Comparison of ENCODE assay signal across 1 cellular context in the genomic region with DNA sequence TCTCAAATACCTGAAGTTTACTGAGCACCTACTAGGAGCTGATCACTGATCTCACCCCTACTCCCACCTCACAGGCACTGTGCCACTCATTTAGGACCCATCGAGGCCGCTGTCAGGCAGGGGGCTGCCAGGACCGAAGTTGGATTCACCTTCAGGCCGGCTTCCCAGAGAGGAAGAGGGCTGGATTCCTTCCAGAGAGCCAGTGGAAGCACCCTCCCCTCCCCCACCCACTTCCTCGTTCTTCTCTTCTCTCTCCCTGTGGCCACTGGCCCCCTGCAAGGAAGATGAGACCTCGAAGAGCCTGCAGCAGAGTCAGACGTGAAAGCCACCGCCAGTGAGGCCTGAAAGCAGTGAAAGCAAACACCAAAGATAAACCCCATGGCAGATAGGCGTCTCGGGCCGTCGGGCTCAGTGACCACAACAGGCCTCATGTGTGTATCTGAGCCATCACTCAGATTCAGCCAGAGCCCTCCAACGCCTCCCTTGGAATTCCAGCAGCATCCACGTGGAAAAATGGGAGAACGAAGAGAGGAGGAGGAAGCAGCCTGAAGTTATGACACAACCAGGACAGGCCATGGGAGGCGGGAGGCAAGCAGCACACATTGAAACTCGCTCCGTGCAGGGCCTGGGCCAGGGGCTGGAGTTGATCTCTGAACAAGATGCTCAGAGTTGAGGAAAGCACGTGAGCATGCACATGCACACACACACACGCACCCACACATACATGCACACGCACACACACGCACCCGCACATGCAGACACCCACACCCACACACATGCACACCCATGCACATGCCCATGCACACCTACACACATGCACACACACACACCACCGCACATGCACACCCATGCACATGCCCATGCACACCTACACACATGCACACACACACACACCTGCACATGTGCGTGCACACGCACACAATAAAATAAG.
TF ChIP-seq lines count a peak whose summit lies in the region.

No MANE protein-coding gene starts in this region.

TF ChIP-seq in K562, 482 proteins besides CTCF, POLR2A, EP300 and RAD21 (continued from another document and continues in another):
- TF ChIP-seq CBX1 (IDR thresholded peaks at IDR 0.05; ENCODE audit: low read depth), result no peak
- TF ChIP-seq, protein P1, sequence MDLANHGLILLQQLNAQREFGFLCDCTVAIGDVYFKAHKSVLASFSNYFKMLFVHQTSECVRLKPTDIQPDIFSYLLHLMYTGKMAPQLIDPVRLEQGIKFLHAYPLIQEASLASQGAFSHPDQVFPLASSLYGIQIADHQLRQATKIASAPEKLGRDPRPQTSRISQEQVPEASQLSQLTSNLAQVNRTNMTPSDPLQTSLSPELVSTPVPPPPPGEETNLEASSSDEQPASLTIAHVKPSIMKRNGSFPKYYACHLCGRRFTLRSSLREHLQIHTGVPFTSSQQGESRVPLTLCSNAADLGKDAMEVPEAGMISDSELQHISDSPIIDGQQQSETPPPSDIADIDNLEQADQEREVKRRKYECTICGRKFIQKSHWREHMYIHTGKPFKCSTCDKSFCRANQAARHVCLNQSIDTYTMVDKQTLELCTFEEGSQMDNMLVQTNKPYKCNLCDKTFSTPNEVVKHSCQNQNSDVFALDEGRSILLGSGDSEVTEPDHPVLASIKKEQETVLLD (IDR thresholded peaks at IDR 0.05), result 0 out of 2 replicates have a peak, but pooled peaks have one; percentile 37
- TF ChIP-seq, protein P2, sequence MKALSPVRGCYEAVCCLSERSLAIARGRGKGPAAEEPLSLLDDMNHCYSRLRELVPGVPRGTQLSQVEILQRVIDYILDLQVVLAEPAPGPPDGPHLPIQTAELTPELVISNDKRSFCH (CRISPR knock-in tag; IDR thresholded peaks at IDR 0.05), result no peak
- TF ChIP-seq, protein P2 (tag; IDR thresholded peaks at IDR 0.05), result no peak
- peak; percentile 91 for TF ChIP-seq SPI1 (IDR thresholded peaks at IDR 0.05; ENCODE audit: borderline replicate concordance, low read depth, low read length)
- TF ChIP-seq ZNF76 (CRISPR knock-in tag; IDR thresholded peaks at IDR 0.05; ENCODE audit: borderline replicate concordance), result no peak
- TF ChIP-seq ZNF589 (CRISPR knock-in tag; IDR thresholded peaks at IDR 0.05; ENCODE audit: low read depth), result 0 out of 2 replicates have a peak, but pooled peaks have one; percentile 29
- TF ChIP-seq NFYB (IDR thresholded peaks at IDR 0.05; ENCODE audit: extremely low read depth, insufficient read length), result no peak
- TF ChIP-seq FOXM1 (IDR thresholded peaks at IDR 0.05; ENCODE audit: low read depth), result no peak
- TF ChIP-seq FOXM1 (CRISPR knock-in tag; IDR thresholded peaks at IDR 0.05; ENCODE audit: low read depth), result no peak
- TF ChIP-seq ATF7 (IDR thresholded peaks at IDR 0.05), result no peak
- no peak for TF ChIP-seq RCOR1 (IDR thresholded peaks at IDR 0.05; ENCODE audit: borderline replicate concordance in 1 of 2, low read depth in 2 of 2, low read length in 2 of 2)
- peak; percentile 54; the same call in 1 of the 2 replicates for TF ChIP-seq SMARCA5 (IDR thresholded peaks at IDR 0.05)
- TF ChIP-seq GABPA (tag; conservative IDR thresholded peaks at IDR 0.05; ENCODE audit: low read depth), result no peak
- TF ChIP-seq ZNF143 (CRISPR knock-in tag; IDR thresholded peaks at IDR 0.05), result peak; percentile 53; the same call in 1 of the 2 replicates
- TF ChIP-seq CBX2 (IDR thresholded peaks at IDR 0.05; ENCODE audit: insufficient read depth, low read length, poor library complexity, severe bottlenecking), result no peak
- no peak for TF ChIP-seq CREM (IDR thresholded peaks at IDR 0.05; ENCODE audit: low read depth)
- TF ChIP-seq SAFB2 (IDR thresholded peaks at IDR 0.05; ENCODE audit: borderline replicate concordance, low read depth, low read length, severe bottlenecking), result no peak
- 0 out of 2 replicates have a peak, but pooled peaks have one; percentile 13 for TF ChIP-seq ZNF57 (CRISPR knock-in tag; IDR thresholded peaks at IDR 0.05)
- no peak for TF ChIP-seq ESRRB (CRISPR knock-in tag; IDR thresholded peaks at IDR 0.05; ENCODE audit: borderline replicate concordance)
- TF ChIP-seq, protein P3, sequence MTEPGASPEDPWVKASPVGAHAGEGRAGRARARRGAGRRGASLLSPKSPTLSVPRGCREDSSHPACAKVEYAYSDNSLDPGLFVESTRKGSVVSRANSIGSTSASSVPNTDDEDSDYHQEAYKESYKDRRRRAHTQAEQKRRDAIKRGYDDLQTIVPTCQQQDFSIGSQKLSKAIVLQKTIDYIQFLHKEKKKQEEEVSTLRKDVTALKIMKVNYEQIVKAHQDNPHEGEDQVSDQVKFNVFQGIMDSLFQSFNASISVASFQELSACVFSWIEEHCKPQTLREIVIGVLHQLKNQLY (CRISPR knock-in tag; conservative IDR thresholded peaks at IDR 0.05), result no peak
- TF ChIP-seq, protein P4, sequence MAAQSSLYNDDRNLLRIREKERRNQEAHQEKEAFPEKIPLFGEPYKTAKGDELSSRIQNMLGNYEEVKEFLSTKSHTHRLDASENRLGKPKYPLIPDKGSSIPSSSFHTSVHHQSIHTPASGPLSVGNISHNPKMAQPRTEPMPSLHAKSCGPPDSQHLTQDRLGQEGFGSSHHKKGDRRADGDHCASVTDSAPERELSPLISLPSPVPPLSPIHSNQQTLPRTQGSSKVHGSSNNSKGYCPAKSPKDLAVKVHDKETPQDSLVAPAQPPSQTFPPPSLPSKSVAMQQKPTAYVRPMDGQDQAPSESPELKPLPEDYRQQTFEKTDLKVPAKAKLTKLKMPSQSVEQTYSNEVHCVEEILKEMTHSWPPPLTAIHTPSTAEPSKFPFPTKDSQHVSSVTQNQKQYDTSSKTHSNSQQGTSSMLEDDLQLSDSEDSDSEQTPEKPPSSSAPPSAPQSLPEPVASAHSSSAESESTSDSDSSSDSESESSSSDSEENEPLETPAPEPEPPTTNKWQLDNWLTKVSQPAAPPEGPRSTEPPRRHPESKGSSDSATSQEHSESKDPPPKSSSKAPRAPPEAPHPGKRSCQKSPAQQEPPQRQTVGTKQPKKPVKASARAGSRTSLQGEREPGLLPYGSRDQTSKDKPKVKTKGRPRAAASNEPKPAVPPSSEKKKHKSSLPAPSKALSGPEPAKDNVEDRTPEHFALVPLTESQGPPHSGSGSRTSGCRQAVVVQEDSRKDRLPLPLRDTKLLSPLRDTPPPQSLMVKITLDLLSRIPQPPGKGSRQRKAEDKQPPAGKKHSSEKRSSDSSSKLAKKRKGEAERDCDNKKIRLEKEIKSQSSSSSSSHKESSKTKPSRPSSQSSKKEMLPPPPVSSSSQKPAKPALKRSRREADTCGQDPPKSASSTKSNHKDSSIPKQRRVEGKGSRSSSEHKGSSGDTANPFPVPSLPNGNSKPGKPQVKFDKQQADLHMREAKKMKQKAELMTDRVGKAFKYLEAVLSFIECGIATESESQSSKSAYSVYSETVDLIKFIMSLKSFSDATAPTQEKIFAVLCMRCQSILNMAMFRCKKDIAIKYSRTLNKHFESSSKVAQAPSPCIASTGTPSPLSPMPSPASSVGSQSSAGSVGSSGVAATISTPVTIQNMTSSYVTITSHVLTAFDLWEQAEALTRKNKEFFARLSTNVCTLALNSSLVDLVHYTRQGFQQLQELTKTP (IDR thresholded peaks at IDR 0.05; ENCODE audit: low read depth in 1 of 2, partially characterized antibody in 2 of 2), result peak in 1 of 2 experiments; percentile 37
- TF ChIP-seq ZNF436 (CRISPR knock-in tag; IDR thresholded peaks at IDR 0.05), result no peak
- TF ChIP-seq, protein P5, sequence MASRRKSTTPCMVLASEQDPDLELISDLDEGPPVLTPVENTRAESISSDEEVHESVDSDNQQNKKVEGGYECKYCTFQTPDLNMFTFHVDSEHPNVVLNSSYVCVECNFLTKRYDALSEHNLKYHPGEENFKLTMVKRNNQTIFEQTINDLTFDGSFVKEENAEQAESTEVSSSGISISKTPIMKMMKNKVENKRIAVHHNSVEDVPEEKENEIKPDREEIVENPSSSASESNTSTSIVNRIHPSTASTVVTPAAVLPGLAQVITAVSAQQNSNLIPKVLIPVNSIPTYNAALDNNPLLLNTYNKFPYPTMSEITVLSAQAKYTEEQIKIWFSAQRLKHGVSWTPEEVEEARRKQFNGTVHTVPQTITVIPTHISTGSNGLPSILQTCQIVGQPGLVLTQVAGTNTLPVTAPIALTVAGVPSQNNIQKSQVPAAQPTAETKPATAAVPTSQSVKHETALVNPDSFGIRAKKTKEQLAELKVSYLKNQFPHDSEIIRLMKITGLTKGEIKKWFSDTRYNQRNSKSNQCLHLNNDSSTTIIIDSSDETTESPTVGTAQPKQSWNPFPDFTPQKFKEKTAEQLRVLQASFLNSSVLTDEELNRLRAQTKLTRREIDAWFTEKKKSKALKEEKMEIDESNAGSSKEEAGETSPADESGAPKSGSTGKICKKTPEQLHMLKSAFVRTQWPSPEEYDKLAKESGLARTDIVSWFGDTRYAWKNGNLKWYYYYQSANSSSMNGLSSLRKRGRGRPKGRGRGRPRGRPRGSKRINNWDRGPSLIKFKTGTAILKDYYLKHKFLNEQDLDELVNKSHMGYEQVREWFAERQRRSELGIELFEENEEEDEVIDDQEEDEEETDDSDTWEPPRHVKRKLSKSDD (conservative IDR thresholded peaks at IDR 0.05; ENCODE audit: low read length), result no peak
- TF ChIP-seq SNRNP70 (optimal IDR thresholded peaks at IDR 0.05; ENCODE audit: low read depth, low read length), result no peak
- TF ChIP-seq FOXP1 (CRISPR knock-in tag; IDR thresholded peaks at IDR 0.05), result no peak; the same call in 1 of the 2 replicates
- TF ChIP-seq RHOXF2B (CRISPR knock-in tag; conservative IDR thresholded peaks at IDR 0.05), result no peak
- TF ChIP-seq HDGF (IDR thresholded peaks at IDR 0.05), result peak; percentile 67
- no peak for TF ChIP-seq ARID2 (IDR thresholded peaks at IDR 0.05)
- TF ChIP-seq SRSF7 (optimal IDR thresholded peaks at IDR 0.05; ENCODE audit: low read depth, low read length), result no peak
- TF ChIP-seq KDM1A (IDR thresholded peaks at IDR 0.05), result 0 out of 4 replicates have a peak, but pooled peaks of 1 of the 2 experiments have one; percentile 6
- no peak for TF ChIP-seq SLC30A9 (CRISPR knock-in tag; IDR thresholded peaks at IDR 0.05)
- no peak for TF ChIP-seq SREBF2 (CRISPR knock-in tag; IDR thresholded peaks at IDR 0.05)
- no peak for TF ChIP-seq BACH1 (tag; IDR thresholded peaks at IDR 0.05)
- no peak for TF ChIP-seq ZNF695 (CRISPR knock-in tag; IDR thresholded peaks at IDR 0.05)
- no peak for TF ChIP-seq RBM34 (IDR thresholded peaks at IDR 0.05; ENCODE audit: borderline replicate concordance, insufficient read depth, low read length)
- no peak for TF ChIP-seq ZBTB8A (IDR thresholded peaks at IDR 0.05; ENCODE audit: partially characterized antibody)
- peak; percentile 13; the same call in 1 of the 2 replicates for TF ChIP-seq RB1 (IDR thresholded peaks at IDR 0.05; ENCODE audit: low read depth)
- TF ChIP-seq KAT8 (IDR thresholded peaks at IDR 0.05; ENCODE audit: low read depth), result no peak
- TF ChIP-seq, protein P6, sequence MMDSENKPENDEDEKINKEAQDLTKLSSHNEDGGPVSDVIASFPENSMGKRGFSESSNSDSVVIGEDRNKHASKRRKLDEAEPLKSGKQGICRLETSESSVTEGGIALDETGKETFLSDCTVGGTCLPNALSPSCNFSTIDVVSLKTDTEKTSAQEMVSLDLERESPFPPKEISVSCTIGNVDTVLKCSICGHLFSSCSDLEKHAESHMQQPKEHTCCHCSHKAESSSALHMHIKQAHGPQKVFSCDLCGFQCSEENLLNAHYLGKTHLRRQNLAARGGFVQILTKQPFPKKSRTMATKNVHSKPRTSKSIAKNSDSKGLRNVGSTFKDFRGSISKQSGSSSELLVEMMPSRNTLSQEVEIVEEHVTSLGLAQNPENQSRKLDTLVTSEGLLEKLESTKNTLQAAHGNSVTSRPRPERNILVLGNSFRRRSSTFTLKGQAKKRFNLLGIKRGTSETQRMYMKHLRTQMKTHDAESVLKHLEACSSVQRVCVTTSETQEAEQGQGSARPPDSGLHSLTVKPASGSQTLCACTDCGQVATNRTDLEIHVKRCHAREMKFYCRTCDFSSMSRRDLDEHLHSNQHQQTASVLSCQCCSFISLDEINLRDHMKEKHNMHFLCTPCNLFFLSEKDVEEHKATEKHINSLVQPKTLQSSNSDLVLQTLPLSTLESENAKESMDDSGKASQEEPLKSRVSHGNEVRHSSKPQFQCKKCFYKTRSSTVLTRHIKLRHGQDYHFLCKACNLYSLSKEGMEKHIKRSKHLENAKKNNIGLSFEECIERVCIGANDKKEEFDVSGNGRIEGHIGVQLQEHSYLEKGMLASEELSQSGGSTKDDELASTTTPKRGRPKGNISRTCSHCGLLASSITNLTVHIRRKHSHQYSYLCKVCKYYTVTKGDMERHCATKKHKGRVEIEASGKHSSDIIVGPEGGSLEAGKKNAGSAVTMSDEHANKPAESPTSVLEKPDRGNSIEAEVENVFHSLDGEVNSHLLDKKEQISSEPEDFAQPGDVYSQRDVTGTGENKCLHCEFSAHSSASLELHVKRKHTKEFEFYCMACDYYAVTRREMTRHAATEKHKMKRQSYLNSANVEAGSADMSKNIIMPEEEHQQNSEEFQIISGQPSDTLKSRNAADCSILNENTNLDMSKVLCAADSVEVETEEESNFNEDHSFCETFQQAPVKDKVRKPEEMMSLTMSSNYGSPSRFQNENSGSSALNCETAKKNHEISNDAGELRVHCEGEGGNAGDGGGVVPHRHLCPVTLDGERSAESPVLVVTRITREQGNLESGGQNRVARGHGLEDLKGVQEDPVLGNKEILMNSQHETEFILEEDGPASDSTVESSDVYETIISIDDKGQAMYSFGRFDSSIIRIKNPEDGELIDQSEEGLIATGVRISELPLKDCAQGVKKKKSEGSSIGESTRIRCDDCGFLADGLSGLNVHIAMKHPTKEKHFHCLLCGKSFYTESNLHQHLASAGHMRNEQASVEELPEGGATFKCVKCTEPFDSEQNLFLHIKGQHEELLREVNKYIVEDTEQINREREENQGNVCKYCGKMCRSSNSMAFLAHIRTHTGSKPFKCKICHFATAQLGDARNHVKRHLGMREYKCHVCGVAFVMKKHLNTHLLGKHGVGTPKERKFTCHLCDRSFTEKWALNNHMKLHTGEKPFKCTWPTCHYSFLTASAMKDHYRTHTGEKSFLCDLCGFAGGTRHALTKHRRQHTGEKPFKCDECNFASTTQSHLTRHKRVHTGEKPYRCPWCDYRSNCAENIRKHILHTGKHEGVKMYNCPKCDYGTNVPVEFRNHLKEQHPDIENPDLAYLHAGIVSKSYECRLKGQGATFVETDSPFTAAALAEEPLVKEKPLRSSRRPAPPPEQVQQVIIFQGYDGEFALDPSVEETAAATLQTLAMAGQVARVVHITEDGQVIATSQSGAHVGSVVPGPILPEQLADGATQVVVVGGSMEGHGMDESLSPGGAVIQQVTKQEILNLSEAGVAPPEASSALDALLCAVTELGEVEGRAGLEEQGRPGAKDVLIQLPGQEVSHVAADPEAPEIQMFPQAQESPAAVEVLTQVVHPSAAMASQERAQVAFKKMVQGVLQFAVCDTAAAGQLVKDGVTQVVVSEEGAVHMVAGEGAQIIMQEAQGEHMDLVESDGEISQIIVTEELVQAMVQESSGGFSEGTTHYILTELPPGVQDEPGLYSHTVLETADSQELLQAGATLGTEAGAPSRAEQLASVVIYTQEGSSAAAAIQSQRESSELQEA (IDR thresholded peaks at IDR 0.05; ENCODE audit: low read depth), result no peak
- TF ChIP-seq ELF4 (CRISPR knock-in tag; IDR thresholded peaks at IDR 0.05), result peak; percentile 78
